In genomic region chr12:4441355-4442330, GRCh38 we compare ENCODE assay signal across 12 cellular contexts. TPM values are rescaled to one million over a fixed set of nuclear protein-coding genes. Genes with fewer than 3 reads are reported as not detected.
DNase-seq lines count a peak whose midpoint lies in the region; ATAC-seq lines count a peak whose summit lies in the region.
"Had no signal": no experiment of that assay in that cellular context is flagged by ENCODE, and none has a peak within 500 bp of the region (broad histone marks: within the 10 kb centered on the region; RNA-seq: fewer than 3 reads in every experiment).

No MANE protein-coding gene starts in this region.

- H3K27ac ChIP-seq in skeletal muscle tissue (ENCODE audit: low read depth, low read length) = peak overlapping the region; percentile 70

- no peak overlapping the region for H3K9ac ChIP-seq in iPS-15b (ENCODE audit: low read depth, low read length)
- H3K9ac ChIP-seq in skeletal muscle tissue (ENCODE audit: low read depth in 1 of 3, low read length in 3 of 3) = peak overlapping the region in 2 of 3 donors; percentile 36 to 68

- H3K4me3 ChIP-seq in iPS-15b (ENCODE audit: low read depth, low read length) (peak overlapping the region; percentile 26), skeletal muscle tissue (ENCODE audit: low read length in 3 of 3) (peak overlapping the region; percentile 15 to 52 (median 30))

- ATAC-seq in GM19035 (IDR thresholded peaks at IDR 0.05; ENCODE audit: unreplicated experiment) = no peak

- no peaks in the 10 kb centered on the region for H3K9me3 ChIP-seq in iPS-15b (ENCODE audit: control insufficient read depth, insufficient read depth, low read length)
- no peaks in the 10 kb centered on the region for H3K9me3 ChIP-seq in skeletal muscle tissue (ENCODE audit: control insufficient read depth in 3 of 3, low read length in 3 of 3)

- H3K27me3 ChIP-seq in iPS-15b (ENCODE audit: control insufficient read depth, insufficient read depth, low read length) (no peaks in the 10 kb centered on the region), skeletal muscle tissue (ENCODE audit: control insufficient read depth in 3 of 3, insufficient read depth in 3 of 3, low read length in 3 of 3) (peaks cover 0 to 4% (median 0%) of the 10 kb centered on the region in 3 donors)

- peak; percentile 2 for DNase-seq in NCI-H2196 (lab: John Stamatoyannopoulos, UW; ENCODE audit: unreplicated experiment)
- no peak for DNase-seq in NCI-H2196 treated with DMSO at 0.1 percent for 48 hours (lab: John Stamatoyannopoulos, UW; ENCODE audit: unreplicated experiment)
- peak; percentile 17 for DNase-seq in NCI-H748 treated with DMSO at 0.1 percent for 48 hours (lab: John Stamatoyannopoulos, UW)
- DNase-seq in GM19238 (ENCODE audit: insufficient read length, low spot score) = no peak
- DNase-seq in stimulated activated CD4-positive, alpha-beta T cell treated with anti-CD3 and anti-CD28 coated beads, Interleukin-1b, Interleukin-23, amount 100 ng/mL, for 48 hours = no peak
- DNase-seq: activated CD4-positive, alpha-beta T cell treated with anti-CD3 and anti-CD28 coated beads, Interleukin-2, amount 50 U/mL, for 1 hour; EL; stimulated activated CD4-positive, alpha-beta T cell treated with anti-CD3 and anti-CD28 coated beads, Interleukin-2, amount 100 ng/mL, for 48 hours had no signal

- H3K36me3 ChIP-seq in iPS-15b (ENCODE audit: control insufficient read depth, insufficient read depth, low read length) (no peaks in the 10 kb centered on the region), skeletal muscle tissue (ENCODE audit: control insufficient read depth in 3 of 3, insufficient read depth in 3 of 3, low read length in 3 of 3) (peaks cover 0 to 3% (median 0%) of the 10 kb centered on the region in 3 donors)

- peaks cover 36% of the 10 kb centered on the region for H3K4me1 ChIP-seq in iPS-15b (ENCODE audit: control insufficient read depth, insufficient read depth, low read length)
- H3K4me1 ChIP-seq in skeletal muscle tissue (ENCODE audit: control insufficient read depth in 3 of 3, insufficient read depth in 3 of 3, low read length in 3 of 3) = peaks cover 36 to 58% (median 54%) of the 10 kb centered on the region in 3 donors

RNA-seq across cellular contexts. Expression of gene FGF6, which starts 4.0 kb away (rescaled TPM):
- total RNA-seq in skeletal muscle tissue = 16.2 TPM
- total RNA-seq: M059J had no signal

Comparison
In these comparisons a context has a peak if more than half of its experiments do, and no peak if none do; other contexts are left out.
1. DNase-seq: peak in NCI-H2196 (single experiment) and NCI-H748 treated with DMSO at 0.1 percent for 48 hours (single experiment); none in NCI-H2196 treated with DMSO at 0.1 percent for 48 hours (single experiment), GM19238 (single experiment) and stimulated activated CD4-positive, alpha-beta T cell treated with anti-CD3 and anti-CD28 coated beads, Interleukin-1b, Interleukin-23, amount 100 ng/mL, for 48 hours (single experiment).